1 cellular context compared by ENCODE assay signal in genomic region chr22:50656122-50657070, GRCh38.
TF ChIP-seq lines count a peak whose summit lies in the region.

No MANE protein-coding gene starts in this region.

TF ChIP-seq in SK-N-SH, 30 proteins besides CTCF, POLR2A, EP300 and RAD21 (continued from another document):
- TF ChIP-seq, protein P1, sequence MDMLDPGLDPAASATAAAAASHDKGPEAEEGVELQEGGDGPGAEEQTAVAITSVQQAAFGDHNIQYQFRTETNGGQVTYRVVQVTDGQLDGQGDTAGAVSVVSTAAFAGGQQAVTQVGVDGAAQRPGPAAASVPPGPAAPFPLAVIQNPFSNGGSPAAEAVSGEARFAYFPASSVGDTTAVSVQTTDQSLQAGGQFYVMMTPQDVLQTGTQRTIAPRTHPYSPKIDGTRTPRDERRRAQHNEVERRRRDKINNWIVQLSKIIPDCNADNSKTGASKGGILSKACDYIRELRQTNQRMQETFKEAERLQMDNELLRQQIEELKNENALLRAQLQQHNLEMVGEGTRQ (IDR thresholded peaks at IDR 0.05; ENCODE audit: borderline replicate concordance, low read depth, low read length) = no peak
- TF ChIP-seq, protein P2, sequence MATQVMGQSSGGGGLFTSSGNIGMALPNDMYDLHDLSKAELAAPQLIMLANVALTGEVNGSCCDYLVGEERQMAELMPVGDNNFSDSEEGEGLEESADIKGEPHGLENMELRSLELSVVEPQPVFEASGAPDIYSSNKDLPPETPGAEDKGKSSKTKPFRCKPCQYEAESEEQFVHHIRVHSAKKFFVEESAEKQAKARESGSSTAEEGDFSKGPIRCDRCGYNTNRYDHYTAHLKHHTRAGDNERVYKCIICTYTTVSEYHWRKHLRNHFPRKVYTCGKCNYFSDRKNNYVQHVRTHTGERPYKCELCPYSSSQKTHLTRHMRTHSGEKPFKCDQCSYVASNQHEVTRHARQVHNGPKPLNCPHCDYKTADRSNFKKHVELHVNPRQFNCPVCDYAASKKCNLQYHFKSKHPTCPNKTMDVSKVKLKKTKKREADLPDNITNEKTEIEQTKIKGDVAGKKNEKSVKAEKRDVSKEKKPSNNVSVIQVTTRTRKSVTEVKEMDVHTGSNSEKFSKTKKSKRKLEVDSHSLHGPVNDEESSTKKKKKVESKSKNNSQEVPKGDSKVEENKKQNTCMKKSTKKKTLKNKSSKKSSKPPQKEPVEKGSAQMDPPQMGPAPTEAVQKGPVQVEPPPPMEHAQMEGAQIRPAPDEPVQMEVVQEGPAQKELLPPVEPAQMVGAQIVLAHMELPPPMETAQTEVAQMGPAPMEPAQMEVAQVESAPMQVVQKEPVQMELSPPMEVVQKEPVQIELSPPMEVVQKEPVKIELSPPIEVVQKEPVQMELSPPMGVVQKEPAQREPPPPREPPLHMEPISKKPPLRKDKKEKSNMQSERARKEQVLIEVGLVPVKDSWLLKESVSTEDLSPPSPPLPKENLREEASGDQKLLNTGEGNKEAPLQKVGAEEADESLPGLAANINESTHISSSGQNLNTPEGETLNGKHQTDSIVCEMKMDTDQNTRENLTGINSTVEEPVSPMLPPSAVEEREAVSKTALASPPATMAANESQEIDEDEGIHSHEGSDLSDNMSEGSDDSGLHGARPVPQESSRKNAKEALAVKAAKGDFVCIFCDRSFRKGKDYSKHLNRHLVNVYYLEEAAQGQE (IDR thresholded peaks at IDR 0.05; ENCODE audit: low read depth, low read length) = no peak
- TF ChIP-seq PBX3 (IDR thresholded peaks at IDR 0.05) (no peak), MXI1 (IDR thresholded peaks at IDR 0.05; ENCODE audit: low read depth, low read length) (no peak), JUND (IDR thresholded peaks at IDR 0.05) (peak; percentile 3), MAX (IDR thresholded peaks at IDR 0.05; ENCODE audit: low read depth) (peak; percentile 10), FOXM1 (IDR thresholded peaks at IDR 0.05; ENCODE audit: low read depth) (no peak), YY1 (IDR thresholded peaks at IDR 0.05; ENCODE audit: low read depth) (no peak), TCF12 (IDR thresholded peaks at IDR 0.05) (no peak), NRF1 (IDR thresholded peaks at IDR 0.05; ENCODE audit: low read depth, low read length) (no peak)
